1 cellular context compared by ENCODE assay signal in the genomic region with DNA sequence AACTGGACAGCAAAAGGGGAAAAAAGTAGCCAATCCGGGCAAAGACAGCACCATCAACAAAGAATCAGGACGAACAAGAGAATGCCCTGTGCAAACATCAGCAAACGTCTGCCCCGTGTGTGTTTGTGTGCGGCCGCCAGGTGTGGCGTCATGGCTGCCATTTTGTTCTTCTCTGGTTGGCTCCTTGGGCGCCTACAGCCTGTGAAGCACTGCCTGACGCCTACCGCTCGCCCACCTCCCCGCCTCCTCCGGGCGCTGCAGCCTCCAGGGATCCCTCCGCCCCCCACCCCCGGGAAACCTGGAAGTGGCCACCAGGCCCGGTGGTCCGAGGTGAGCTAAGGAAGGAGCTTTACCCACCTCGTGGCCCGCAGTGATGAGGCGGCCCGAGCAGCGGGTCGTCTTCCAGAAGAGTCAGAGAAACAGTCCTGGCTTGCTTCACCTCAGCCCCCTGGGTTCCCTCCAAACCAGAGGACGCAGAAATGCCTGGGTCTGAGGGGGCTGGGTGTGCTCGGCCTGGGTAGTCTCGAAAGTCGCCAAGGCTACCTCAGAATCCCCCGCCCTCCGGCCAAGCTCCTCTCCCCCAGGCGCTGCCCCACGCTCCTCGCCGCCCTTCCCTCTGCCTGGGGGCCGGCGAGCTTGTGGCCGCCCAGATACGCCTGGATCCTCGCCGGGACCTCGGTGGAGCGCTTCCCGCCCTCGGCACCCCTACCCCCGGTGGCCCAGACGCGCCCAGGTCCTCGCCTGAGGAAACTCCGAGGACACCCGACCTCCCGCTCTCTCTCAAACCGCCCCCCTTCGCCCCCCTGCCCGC.
A peak's percentile ranks its signal among the peaks of the same experiment; 100 is the strongest.
TF ChIP-seq lines count a peak whose summit lies in the region.

No MANE protein-coding gene starts in this region.

TF ChIP-seq in K562, 482 proteins besides CTCF, POLR2A, EP300 and RAD21 (continued from another document):
- TF ChIP-seq HDAC8 (tag; IDR thresholded peaks at IDR 0.05) (0 out of 2 replicates have a peak, but pooled peaks have one; percentile 39), CBX3 (IDR thresholded peaks at IDR 0.05; ENCODE audit: borderline replicate concordance in 1 of 2, low read length in 2 of 2) (no peak), PCBP1 (IDR thresholded peaks at IDR 0.05; ENCODE audit: low read depth, low read length, poor library complexity, severe bottlenecking) (peak; percentile 52), POLR2AphosphoS2 (IDR thresholded peaks at IDR 0.05; ENCODE audit: low read length) (0 out of 2 replicates have a peak, but pooled peaks have one; percentile 24), FOXA3 (CRISPR knock-in tag; conservative IDR thresholded peaks at IDR 0.05 in 1 of 2, IDR thresholded peaks at IDR 0.05 in 1 of 2) (0 out of 4 replicates have a peak, but pooled peaks of 1 of the 2 experiments have one; percentile 28)
- TF ChIP-seq, protein P1, sequence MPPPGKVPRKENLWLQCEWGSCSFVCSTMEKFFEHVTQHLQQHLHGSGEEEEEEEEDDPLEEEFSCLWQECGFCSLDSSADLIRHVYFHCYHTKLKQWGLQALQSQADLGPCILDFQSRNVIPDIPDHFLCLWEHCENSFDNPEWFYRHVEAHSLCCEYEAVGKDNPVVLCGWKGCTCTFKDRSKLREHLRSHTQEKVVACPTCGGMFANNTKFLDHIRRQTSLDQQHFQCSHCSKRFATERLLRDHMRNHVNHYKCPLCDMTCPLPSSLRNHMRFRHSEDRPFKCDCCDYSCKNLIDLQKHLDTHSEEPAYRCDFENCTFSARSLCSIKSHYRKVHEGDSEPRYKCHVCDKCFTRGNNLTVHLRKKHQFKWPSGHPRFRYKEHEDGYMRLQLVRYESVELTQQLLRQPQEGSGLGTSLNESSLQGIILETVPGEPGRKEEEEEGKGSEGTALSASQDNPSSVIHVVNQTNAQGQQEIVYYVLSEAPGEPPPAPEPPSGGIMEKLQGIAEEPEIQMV (tag; conservative IDR thresholded peaks at IDR 0.05; ENCODE audit: low read depth): 0 out of 2 replicates have a peak, but pooled peaks have one; percentile 25
- TF ChIP-seq, protein P2, sequence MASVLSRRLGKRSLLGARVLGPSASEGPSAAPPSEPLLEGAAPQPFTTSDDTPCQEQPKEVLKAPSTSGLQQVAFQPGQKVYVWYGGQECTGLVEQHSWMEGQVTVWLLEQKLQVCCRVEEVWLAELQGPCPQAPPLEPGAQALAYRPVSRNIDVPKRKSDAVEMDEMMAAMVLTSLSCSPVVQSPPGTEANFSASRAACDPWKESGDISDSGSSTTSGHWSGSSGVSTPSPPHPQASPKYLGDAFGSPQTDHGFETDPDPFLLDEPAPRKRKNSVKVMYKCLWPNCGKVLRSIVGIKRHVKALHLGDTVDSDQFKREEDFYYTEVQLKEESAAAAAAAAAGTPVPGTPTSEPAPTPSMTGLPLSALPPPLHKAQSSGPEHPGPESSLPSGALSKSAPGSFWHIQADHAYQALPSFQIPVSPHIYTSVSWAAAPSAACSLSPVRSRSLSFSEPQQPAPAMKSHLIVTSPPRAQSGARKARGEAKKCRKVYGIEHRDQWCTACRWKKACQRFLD (CRISPR knock-in tag; IDR thresholded peaks at IDR 0.05): peak; percentile 75; the same call in 1 of the 2 replicates
- TF ChIP-seq, protein P3, sequence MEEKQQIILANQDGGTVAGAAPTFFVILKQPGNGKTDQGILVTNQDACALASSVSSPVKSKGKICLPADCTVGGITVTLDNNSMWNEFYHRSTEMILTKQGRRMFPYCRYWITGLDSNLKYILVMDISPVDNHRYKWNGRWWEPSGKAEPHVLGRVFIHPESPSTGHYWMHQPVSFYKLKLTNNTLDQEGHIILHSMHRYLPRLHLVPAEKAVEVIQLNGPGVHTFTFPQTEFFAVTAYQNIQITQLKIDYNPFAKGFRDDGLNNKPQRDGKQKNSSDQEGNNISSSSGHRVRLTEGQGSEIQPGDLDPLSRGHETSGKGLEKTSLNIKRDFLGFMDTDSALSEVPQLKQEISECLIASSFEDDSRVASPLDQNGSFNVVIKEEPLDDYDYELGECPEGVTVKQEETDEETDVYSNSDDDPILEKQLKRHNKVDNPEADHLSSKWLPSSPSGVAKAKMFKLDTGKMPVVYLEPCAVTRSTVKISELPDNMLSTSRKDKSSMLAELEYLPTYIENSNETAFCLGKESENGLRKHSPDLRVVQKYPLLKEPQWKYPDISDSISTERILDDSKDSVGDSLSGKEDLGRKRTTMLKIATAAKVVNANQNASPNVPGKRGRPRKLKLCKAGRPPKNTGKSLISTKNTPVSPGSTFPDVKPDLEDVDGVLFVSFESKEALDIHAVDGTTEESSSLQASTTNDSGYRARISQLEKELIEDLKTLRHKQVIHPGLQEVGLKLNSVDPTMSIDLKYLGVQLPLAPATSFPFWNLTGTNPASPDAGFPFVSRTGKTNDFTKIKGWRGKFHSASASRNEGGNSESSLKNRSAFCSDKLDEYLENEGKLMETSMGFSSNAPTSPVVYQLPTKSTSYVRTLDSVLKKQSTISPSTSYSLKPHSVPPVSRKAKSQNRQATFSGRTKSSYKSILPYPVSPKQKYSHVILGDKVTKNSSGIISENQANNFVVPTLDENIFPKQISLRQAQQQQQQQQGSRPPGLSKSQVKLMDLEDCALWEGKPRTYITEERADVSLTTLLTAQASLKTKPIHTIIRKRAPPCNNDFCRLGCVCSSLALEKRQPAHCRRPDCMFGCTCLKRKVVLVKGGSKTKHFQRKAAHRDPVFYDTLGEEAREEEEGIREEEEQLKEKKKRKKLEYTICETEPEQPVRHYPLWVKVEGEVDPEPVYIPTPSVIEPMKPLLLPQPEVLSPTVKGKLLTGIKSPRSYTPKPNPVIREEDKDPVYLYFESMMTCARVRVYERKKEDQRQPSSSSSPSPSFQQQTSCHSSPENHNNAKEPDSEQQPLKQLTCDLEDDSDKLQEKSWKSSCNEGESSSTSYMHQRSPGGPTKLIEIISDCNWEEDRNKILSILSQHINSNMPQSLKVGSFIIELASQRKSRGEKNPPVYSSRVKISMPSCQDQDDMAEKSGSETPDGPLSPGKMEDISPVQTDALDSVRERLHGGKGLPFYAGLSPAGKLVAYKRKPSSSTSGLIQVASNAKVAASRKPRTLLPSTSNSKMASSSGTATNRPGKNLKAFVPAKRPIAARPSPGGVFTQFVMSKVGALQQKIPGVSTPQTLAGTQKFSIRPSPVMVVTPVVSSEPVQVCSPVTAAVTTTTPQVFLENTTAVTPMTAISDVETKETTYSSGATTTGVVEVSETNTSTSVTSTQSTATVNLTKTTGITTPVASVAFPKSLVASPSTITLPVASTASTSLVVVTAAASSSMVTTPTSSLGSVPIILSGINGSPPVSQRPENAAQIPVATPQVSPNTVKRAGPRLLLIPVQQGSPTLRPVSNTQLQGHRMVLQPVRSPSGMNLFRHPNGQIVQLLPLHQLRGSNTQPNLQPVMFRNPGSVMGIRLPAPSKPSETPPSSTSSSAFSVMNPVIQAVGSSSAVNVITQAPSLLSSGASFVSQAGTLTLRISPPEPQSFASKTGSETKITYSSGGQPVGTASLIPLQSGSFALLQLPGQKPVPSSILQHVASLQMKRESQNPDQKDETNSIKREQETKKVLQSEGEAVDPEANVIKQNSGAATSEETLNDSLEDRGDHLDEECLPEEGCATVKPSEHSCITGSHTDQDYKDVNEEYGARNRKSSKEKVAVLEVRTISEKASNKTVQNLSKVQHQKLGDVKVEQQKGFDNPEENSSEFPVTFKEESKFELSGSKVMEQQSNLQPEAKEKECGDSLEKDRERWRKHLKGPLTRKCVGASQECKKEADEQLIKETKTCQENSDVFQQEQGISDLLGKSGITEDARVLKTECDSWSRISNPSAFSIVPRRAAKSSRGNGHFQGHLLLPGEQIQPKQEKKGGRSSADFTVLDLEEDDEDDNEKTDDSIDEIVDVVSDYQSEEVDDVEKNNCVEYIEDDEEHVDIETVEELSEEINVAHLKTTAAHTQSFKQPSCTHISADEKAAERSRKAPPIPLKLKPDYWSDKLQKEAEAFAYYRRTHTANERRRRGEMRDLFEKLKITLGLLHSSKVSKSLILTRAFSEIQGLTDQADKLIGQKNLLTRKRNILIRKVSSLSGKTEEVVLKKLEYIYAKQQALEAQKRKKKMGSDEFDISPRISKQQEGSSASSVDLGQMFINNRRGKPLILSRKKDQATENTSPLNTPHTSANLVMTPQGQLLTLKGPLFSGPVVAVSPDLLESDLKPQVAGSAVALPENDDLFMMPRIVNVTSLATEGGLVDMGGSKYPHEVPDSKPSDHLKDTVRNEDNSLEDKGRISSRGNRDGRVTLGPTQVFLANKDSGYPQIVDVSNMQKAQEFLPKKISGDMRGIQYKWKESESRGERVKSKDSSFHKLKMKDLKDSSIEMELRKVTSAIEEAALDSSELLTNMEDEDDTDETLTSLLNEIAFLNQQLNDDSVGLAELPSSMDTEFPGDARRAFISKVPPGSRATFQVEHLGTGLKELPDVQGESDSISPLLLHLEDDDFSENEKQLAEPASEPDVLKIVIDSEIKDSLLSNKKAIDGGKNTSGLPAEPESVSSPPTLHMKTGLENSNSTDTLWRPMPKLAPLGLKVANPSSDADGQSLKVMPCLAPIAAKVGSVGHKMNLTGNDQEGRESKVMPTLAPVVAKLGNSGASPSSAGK (IDR thresholded peaks at IDR 0.05): peak; percentile 54; the same call in 1 of the 2 replicates
- TF ChIP-seq, protein P4, sequence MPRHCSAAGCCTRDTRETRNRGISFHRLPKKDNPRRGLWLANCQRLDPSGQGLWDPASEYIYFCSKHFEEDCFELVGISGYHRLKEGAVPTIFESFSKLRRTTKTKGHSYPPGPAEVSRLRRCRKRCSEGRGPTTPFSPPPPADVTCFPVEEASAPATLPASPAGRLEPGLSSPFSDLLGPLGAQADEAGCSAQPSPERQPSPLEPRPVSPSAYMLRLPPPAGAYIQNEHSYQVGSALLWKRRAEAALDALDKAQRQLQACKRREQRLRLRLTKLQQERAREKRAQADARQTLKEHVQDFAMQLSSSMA (CRISPR knock-in tag; IDR thresholded peaks at IDR 0.05): no peak
- TF ChIP-seq, protein P5, sequence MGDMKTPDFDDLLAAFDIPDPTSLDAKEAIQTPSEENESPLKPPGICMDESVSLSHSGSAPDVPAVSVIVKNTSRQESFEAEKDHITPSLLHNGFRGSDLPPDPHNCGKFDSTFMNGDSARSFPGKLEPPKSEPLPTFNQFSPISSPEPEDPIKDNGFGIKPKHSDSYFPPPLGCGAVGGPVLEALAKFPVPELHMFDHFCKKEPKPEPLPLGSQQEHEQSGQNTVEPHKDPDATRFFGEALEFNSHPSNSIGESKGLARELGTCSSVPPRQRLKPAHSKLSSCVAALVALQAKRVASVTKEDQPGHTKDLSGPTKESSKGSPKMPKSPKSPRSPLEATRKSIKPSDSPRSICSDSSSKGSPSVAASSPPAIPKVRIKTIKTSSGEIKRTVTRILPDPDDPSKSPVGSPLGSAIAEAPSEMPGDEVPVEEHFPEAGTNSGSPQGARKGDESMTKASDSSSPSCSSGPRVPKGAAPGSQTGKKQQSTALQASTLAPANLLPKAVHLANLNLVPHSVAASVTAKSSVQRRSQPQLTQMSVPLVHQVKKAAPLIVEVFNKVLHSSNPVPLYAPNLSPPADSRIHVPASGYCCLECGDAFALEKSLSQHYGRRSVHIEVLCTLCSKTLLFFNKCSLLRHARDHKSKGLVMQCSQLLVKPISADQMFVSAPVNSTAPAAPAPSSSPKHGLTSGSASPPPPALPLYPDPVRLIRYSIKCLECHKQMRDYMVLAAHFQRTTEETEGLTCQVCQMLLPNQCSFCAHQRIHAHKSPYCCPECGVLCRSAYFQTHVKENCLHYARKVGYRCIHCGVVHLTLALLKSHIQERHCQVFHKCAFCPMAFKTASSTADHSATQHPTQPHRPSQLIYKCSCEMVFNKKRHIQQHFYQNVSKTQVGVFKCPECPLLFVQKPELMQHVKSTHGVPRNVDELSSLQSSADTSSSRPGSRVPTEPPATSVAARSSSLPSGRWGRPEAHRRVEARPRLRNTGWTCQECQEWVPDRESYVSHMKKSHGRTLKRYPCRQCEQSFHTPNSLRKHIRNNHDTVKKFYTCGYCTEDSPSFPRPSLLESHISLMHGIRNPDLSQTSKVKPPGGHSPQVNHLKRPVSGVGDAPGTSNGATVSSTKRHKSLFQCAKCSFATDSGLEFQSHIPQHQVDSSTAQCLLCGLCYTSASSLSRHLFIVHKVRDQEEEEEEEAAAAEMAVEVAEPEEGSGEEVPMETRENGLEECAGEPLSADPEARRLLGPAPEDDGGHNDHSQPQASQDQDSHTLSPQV (IDR thresholded peaks at IDR 0.05): peak; percentile 78
